In the genomic region with DNA sequence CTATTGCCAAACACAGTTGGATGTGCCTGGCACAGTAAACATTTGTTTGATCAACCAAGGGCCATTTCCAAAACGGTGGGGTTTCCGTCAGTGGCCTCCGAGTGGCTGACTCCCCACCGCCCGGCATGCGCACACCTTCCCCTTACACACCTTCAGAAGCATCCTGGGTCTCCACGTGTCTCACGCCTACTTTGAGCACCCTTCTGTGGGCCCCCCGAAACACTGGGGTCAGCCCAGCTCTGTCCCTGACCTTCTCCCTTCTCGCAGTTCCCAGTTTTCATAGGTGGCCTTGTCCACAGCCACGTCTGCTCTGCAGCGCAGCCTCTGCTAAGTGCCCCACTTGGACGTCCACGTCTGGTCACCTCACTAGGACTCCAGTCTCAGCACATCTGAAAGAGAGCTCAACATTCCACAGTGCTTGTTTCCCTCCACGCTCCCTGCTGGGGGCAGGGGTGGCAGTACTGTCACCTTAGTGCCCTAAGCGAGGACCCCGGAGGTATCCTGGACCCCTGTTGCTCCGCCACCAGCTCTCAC, we compare ENCODE assay signal across 1 cellular context.
TF ChIP-seq lines count a peak whose summit lies in the region.

No MANE protein-coding gene starts in this region.

TF ChIP-seq in HepG2, 621 proteins besides CTCF, POLR2A, EP300 and RAD21:
- TF ChIP-seq DNMT1 (CRISPR knock-in tag; IDR thresholded peaks at IDR 0.05), result 0 out of 2 replicates have a peak, but pooled peaks have one; percentile 4
- no peak for TF ChIP-seq ZNF746 (CRISPR knock-in tag; IDR thresholded peaks at IDR 0.05)
- TF ChIP-seq ZNF253 (CRISPR knock-in tag; IDR thresholded peaks at IDR 0.05; ENCODE audit: borderline replicate concordance), result no peak
- TF ChIP-seq ZNF160 (CRISPR knock-in tag; IDR thresholded peaks at IDR 0.05), result no peak
- TF ChIP-seq, protein P1, sequence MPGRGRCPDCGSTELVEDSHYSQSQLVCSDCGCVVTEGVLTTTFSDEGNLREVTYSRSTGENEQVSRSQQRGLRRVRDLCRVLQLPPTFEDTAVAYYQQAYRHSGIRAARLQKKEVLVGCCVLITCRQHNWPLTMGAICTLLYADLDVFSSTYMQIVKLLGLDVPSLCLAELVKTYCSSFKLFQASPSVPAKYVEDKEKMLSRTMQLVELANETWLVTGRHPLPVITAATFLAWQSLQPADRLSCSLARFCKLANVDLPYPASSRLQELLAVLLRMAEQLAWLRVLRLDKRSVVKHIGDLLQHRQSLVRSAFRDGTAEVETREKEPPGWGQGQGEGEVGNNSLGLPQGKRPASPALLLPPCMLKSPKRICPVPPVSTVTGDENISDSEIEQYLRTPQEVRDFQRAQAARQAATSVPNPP (CRISPR knock-in tag; IDR thresholded peaks at IDR 0.05), result no peak
